ENCODE assay signal across 24 cellular contexts in genomic region chr2:20958176-20958575, GRCh38.
DNase-seq lines count a peak whose midpoint lies in the region; ATAC-seq, FAIRE-seq and TF ChIP-seq lines count a peak whose summit lies in the region.
"Had no signal": no experiment of that assay in that cellular context is flagged by ENCODE, and none has a peak within 500 bp of the region (broad histone marks: within the 10 kb centered on the region; RNA-seq: fewer than 3 reads in every experiment).

No MANE protein-coding gene starts in this region.

- no peak overlapping the region for H3K4me2 ChIP-seq in SK-N-SH
- H3K4me2 ChIP-seq: BLaER1 had no signal

- H3K4me3 Mint-ChIP-seq in nephron progenitor cell, result no peak overlapping the region
- H3K4me3 Mint-ChIP-seq: B cell; CD8-positive, alpha-beta T cell; HFFc6 had no signal

- no peaks in the 10 kb centered on the region for H3K27me3 ChIP-seq in SK-N-SH (ENCODE audit: insufficient read depth)
- no peaks in the 10 kb centered on the region for H3K27me3 ChIP-seq in H7 (ENCODE audit: control insufficient read depth, insufficient read depth, low read length)
- H3K27me3 ChIP-seq: BLaER1 had no signal

- H3K27me3 Mint-ChIP-seq in nephron progenitor cell (ENCODE audit: low read depth, poor library complexity), result peaks cover 46% of the 10 kb centered on the region

- no peaks in the 10 kb centered on the region for H3F3A ChIP-seq in SK-N-SH (replicated peaks; ENCODE audit: insufficient read depth)

- H3K4me1 Mint-ChIP-seq in nephron progenitor cell, result peaks cover 38% of the 10 kb centered on the region
- H3K4me1 Mint-ChIP-seq: B cell; CD4-positive, CD25-positive, alpha-beta regulatory T cell had no signal

- no peaks in the 10 kb centered on the region for H3K36me3 Mint-ChIP-seq in nephron progenitor cell (ENCODE audit: low read depth)
- H3K36me3 Mint-ChIP-seq: CD4-positive, CD25-positive, alpha-beta regulatory T cell; CD8-positive, alpha-beta T cell had no signal

- H3K79me2 ChIP-seq in SK-N-SH (ENCODE audit: insufficient read depth), result no peaks in the 10 kb centered on the region

- no peaks in the 10 kb centered on the region for H3K9me3 ChIP-seq in SK-N-SH
- no peaks in the 10 kb centered on the region for H3K9me3 ChIP-seq in kidney (ENCODE audit: control insufficient read depth in 1 of 2, low read length in 2 of 2)
- H3K9me3 ChIP-seq: BLaER1, Caco-2, HAP-1 had no signal

- no peak for TF ChIP-seq EP300 in SK-N-SH (IDR thresholded peaks at IDR 0.05; ENCODE audit: borderline replicate concordance in 1 of 2, low read depth in 1 of 2, low read length in 1 of 2)

- WGBS in SK-N-SH (ENCODE audit: low lambda C conversion rate), result 48% methylated on average over 8 of the region's 8 CpGs

- H3K9me2 ChIP-seq in SK-N-SH, result no peaks in the 10 kb centered on the region

- POLR2A ChIA-PET in SK-N-SH (lab: Yijun Ruan, JAX), result no interaction called here

- H3K27ac ChIP-seq in SK-N-SH (ENCODE audit: low read depth in 2 of 2, low read length in 1 of 2) (no peak overlapping the region), kidney (ENCODE audit: low read depth in 2 of 2, low read length in 2 of 2) (no peak overlapping the region)
- H3K27ac ChIP-seq: 22Rv1, BLaER1, C4-2B, GM23248 had no signal

- no peak for FAIRE-seq in kidney (lab: Jason Lieb, UNC)
- FAIRE-seq: A204.1, GM12878, GM19239 had no signal

- no peak overlapping the region for H3K4me3 ChIP-seq in SK-N-SH (ENCODE audit: low read depth in 2 of 2, low read length in 1 of 2)
- no peak overlapping the region for H3K4me3 ChIP-seq in H7 (ENCODE audit: insufficient read depth, low read depth, low read length)
- no peak overlapping the region for H3K4me3 ChIP-seq in kidney (ENCODE audit: low read length in 2 of 2)
- H3K4me3 ChIP-seq: BLaER1, GM12878, GM23248, HAP-1 had no signal

- intact Hi-C loops in kidney (cut with DNase I), result no loop called here

- CTCF ChIA-PET in SK-N-SH (lab: Yijun Ruan, JAX), result interaction anchor here (0.6 to 14.3 kb wide), 7 partner anchors 10 to 307 kb away, joined by 3 to 427 read pairs (median 17); partner anchors contain the start of genes GDF7 and HS1BP3

- no peak for TF ChIP-seq RAD21 in SK-N-SH (IDR thresholded peaks at IDR 0.05; ENCODE audit: low read length)

- H3K36me3 ChIP-seq in SK-N-SH (replicated peaks in 1 of 2; ENCODE audit: control insufficient read depth in 1 of 2, insufficient read depth in 2 of 2, low read length in 1 of 2) (no peaks in the 10 kb centered on the region), H7 (replicated peaks; ENCODE audit: control insufficient read depth, insufficient read depth, low read length) (no peaks in the 10 kb centered on the region), kidney (ENCODE audit: control insufficient read depth in 1 of 2, insufficient read depth in 2 of 2, low read length in 2 of 2) (no peaks in the 10 kb centered on the region)
- H3K36me3 ChIP-seq: BLaER1, HAP-1 had no signal

- H2AFZ ChIP-seq in SK-N-SH (ENCODE audit: low read depth), result no peak overlapping the region
- H2AFZ ChIP-seq: GM23248 had no signal

- DNase-seq in SK-N-SH (peak; percentile 39), H7 (peak; percentile 41), kidney (peak; percentile 59), nephron progenitor cell (peak; percentile 27), kidney glomerular epithelial cell (lab: John Stamatoyannopoulos, UW) (no peak), activated T-cell treated with anti-CD3 and anti-CD28 coated beads for 4 hours (no peak)
- DNase-seq in activated CD4-positive, CD25-positive, alpha-beta regulatory T cell (lab: John Stamatoyannopoulos, UW), result no peak
- DNase-seq: Caco-2; CD4-positive, CD25-positive, alpha-beta regulatory T cell; CD8-positive, alpha-beta T cell; DMS153; DND-41; GDM1; GM23248; HFFc6 had no signal

- H3K9me3 Mint-ChIP-seq in nephron progenitor cell, result no peaks in the 10 kb centered on the region
- H3K9me3 Mint-ChIP-seq: CD4-positive, CD25-positive, alpha-beta regulatory T cell; CD8-positive, alpha-beta T cell; HFFc6 had no signal

- TF ChIP-seq CTCF in SK-N-SH (IDR thresholded peaks at IDR 0.05) (no peak), kidney (IDR thresholded peaks at IDR 0.05; ENCODE audit: borderline replicate concordance, extremely low read depth, insufficient read depth) (no peak), nephron progenitor cell (IDR thresholded peaks at IDR 0.05) (no peak)

- H3K27ac Mint-ChIP-seq in nephron progenitor cell, result peak overlapping the region; percentile 53
- H3K27ac Mint-ChIP-seq: B cell; CD4-positive, CD25-positive, alpha-beta regulatory T cell; CD8-positive, alpha-beta T cell; HFFc6 had no signal

- no peaks in the 10 kb centered on the region for H4K20me1 ChIP-seq in SK-N-SH (ENCODE audit: insufficient read depth)
- H4K20me1 ChIP-seq: BLaER1 had no signal

- no peak overlapping the region for H3K9ac ChIP-seq in SK-N-SH
- no peak overlapping the region for H3K9ac ChIP-seq in kidney (ENCODE audit: low read length in 2 of 2)
- H3K9ac ChIP-seq: BLaER1, GM23248 had no signal

- no peak for ATAC-seq in SK-N-SH treated with all-trans-retinoic acid at 6 μM for 48 hours
- ATAC-seq: CD8-positive, alpha-beta T cell; GM12878 had no signal

- H3K4me1 ChIP-seq in SK-N-SH (ENCODE audit: control insufficient read depth in 1 of 2, insufficient read depth in 2 of 2, low read depth in 1 of 2, low read length in 1 of 2) (no peaks in the 10 kb centered on the region; a peak in 1 of 4 replicates), kidney (ENCODE audit: control insufficient read depth in 1 of 2, insufficient read depth in 1 of 2, low read depth in 1 of 2, low read length in 2 of 2) (no peaks in the 10 kb centered on the region)
- H3K4me1 ChIP-seq: HAP-1 had no signal

TF ChIP-seq in SK-N-SH, 30 proteins besides CTCF, POLR2A, EP300 and RAD21 (continues in another document):
- TF ChIP-seq MXI1 (IDR thresholded peaks at IDR 0.05; ENCODE audit: low read depth, low read length), result no peak
- TF ChIP-seq JUND (IDR thresholded peaks at IDR 0.05), result no peak
- no peak for TF ChIP-seq SMC3 (IDR thresholded peaks at IDR 0.05; ENCODE audit: low read depth, low read length)
- no peak for TF ChIP-seq USF2 (IDR thresholded peaks at IDR 0.05; ENCODE audit: borderline replicate concordance, low read depth, low read length)
- no peak for TF ChIP-seq RCOR1 (IDR thresholded peaks at IDR 0.05; ENCODE audit: low read length)
- no peak for TF ChIP-seq TEAD4 (IDR thresholded peaks at IDR 0.05; ENCODE audit: borderline replicate concordance, insufficient read depth)
- TF ChIP-seq MEF2A (IDR thresholded peaks at IDR 0.05; ENCODE audit: borderline replicate concordance, low read depth), result no peak
- no peak for TF ChIP-seq MAX (IDR thresholded peaks at IDR 0.05; ENCODE audit: low read depth)
- TF ChIP-seq RFX5 (IDR thresholded peaks at IDR 0.05; ENCODE audit: low read length), result no peak
- no peak for TF ChIP-seq ELF1 (IDR thresholded peaks at IDR 0.05)
- no peak for TF ChIP-seq FOSL2 (IDR thresholded peaks at IDR 0.05; ENCODE audit: borderline replicate concordance, low read depth)

TF ChIP-seq in SK-N-SH treated with all-trans-retinoic acid at 6 μM for 48 hours, 23 proteins besides CTCF, POLR2A, EP300 and RAD21:
- TF ChIP-seq ZNF8 (CRISPR knock-in tag; IDR thresholded peaks at IDR 0.05), result no peak
- TF ChIP-seq CSRNP3 (CRISPR knock-in tag; IDR thresholded peaks at IDR 0.05), result no peak
- no peak for TF ChIP-seq ZNF70 (CRISPR knock-in tag; IDR thresholded peaks at IDR 0.05)

Comparison
In these comparisons a context has a peak if more than half of its experiments do, and no peak if none do; other contexts are left out.
1. DNase-seq: peak in SK-N-SH (single experiment), H7 (single experiment), kidney (single experiment) and nephron progenitor cell (single experiment); none in activated CD4-positive, CD25-positive, alpha-beta regulatory T cell (0 of 4), kidney glomerular epithelial cell (single experiment) and activated T-cell treated with anti-CD3 and anti-CD28 coated beads for 4 hours (single experiment).